Comparison of ENCODE assay signal across 20 cellular contexts in genomic region chr5:177043958-177044357, GRCh38. TPM values are rescaled to one million over a fixed set of nuclear protein-coding genes. Genes with fewer than 3 reads are reported as not detected.
DNase-seq lines count a peak whose midpoint lies in the region; ATAC-seq and TF ChIP-seq lines count a peak whose summit lies in the region.
"Had no signal": no experiment of that assay in that cellular context is flagged by ENCODE, and none has a peak within 500 bp of the region (broad histone marks: within the 10 kb centered on the region; RNA-seq: fewer than 3 reads in every experiment).

No MANE protein-coding gene starts in this region.

- TF ChIP-seq CTCF in CD8-positive, alpha-beta T cell (IDR thresholded peaks at IDR 0.05) = no peak
- TF ChIP-seq CTCF in Caco-2 (IDR thresholded peaks at IDR 0.05; ENCODE audit: insufficient read depth in 1 of 2, low read depth in 1 of 2, low read length in 1 of 2, severe bottlenecking in 1 of 2, unreplicated experiment in 1 of 2) = no peak
- TF ChIP-seq CTCF in osteoblast (IDR thresholded peaks at IDR 0.05; ENCODE audit: extremely low read depth, low read depth, low read length) = no peak

- H3K4me3 ChIP-seq in CD8-positive, alpha-beta T cell (ENCODE audit: low read depth, low read length) = no peak overlapping the region
- H3K4me3 ChIP-seq in Caco-2 (ENCODE audit: low read depth, low read length) = no peak overlapping the region
- H3K4me3 ChIP-seq in osteoblast (ENCODE audit: insufficient read depth, low read length) = no peak overlapping the region
- H3K4me3 ChIP-seq: BLaER1, Peyer's patch, SJCRH30 had no signal

- H3K36me3 Mint-ChIP-seq in CD8-positive, alpha-beta T cell = peaks cover 75% of the 10 kb centered on the region
- peaks cover 50% of the 10 kb centered on the region for H3K36me3 Mint-ChIP-seq in Caco-2 (ENCODE audit: insufficient read depth, unreplicated experiment)
- H3K36me3 Mint-ChIP-seq in effector memory CD8-positive, alpha-beta T cell (ENCODE audit: insufficient read depth) = peaks cover 53% of the 10 kb centered on the region

- H4K20me1 ChIP-seq in osteoblast (ENCODE audit: insufficient read depth, low read length) = peaks cover 15% of the 10 kb centered on the region

- H3K9me3 Mint-ChIP-seq in CD8-positive, alpha-beta T cell = no peaks in the 10 kb centered on the region
- no peaks in the 10 kb centered on the region for H3K9me3 Mint-ChIP-seq in Caco-2 (ENCODE audit: unreplicated experiment)
- no peaks in the 10 kb centered on the region for H3K9me3 Mint-ChIP-seq in effector memory CD8-positive, alpha-beta T cell
- H3K9me3 Mint-ChIP-seq: CD4-positive, alpha-beta memory T cell had no signal

- no peak overlapping the region for H3K4me3 Mint-ChIP-seq in CD8-positive, alpha-beta T cell
- no peak overlapping the region for H3K4me3 Mint-ChIP-seq in Caco-2 (ENCODE audit: unreplicated experiment)
- H3K4me3 Mint-ChIP-seq in effector memory CD8-positive, alpha-beta T cell = no peak overlapping the region
- H3K4me3 Mint-ChIP-seq: CD4-positive, alpha-beta memory T cell had no signal

- H3K27ac Mint-ChIP-seq in CD8-positive, alpha-beta T cell = peak overlapping the region; percentile 5
- H3K27ac Mint-ChIP-seq in Caco-2 (ENCODE audit: unreplicated experiment) = peak overlapping the region; percentile 52
- H3K27ac Mint-ChIP-seq in effector memory CD8-positive, alpha-beta T cell = peak overlapping the region; percentile 2 to 67

- DNase-seq in CD8-positive, alpha-beta T cell = no peak
- DNase-seq in Caco-2 (no peak), osteoblast (ENCODE audit: insufficient read length, low spot score, missing footprints) (peak; percentile 65), mesenteric fat pad (ENCODE audit: low spot score) (no peak), kidney glomerular epithelial cell (lab: John Stamatoyannopoulos, UW) (no peak)
- DNase-seq in effector memory CD8-positive, alpha-beta T cell = no peak
- DNase-seq: ACHN; CD4-positive, alpha-beta memory T cell; Karpas-422; NCI-H1694; NCI-H2081; NCI-H2171; NCI-H345; NCI-H524; NCI-H774; Peyer's patch; SJCRH30 had no signal

- H2AFZ ChIP-seq in osteoblast (ENCODE audit: low read length) = no peak overlapping the region

- no peak for ATAC-seq in CD8-positive, alpha-beta T cell
- ATAC-seq in effector memory CD8-positive, alpha-beta T cell (replicated peaks) = no peak
- no peak for ATAC-seq in HG03571 (IDR thresholded peaks at IDR 0.05; ENCODE audit: unreplicated experiment)
- ATAC-seq: HCT116 had no signal

- no peaks in the 10 kb centered on the region for H3K4me1 ChIP-seq in CD8-positive, alpha-beta T cell (ENCODE audit: insufficient read depth, low read length)
- H3K4me1 ChIP-seq in Caco-2 (peaks cover 12% of the 10 kb centered on the region), osteoblast (ENCODE audit: insufficient read depth, low read length) (peaks cover 20% of the 10 kb centered on the region)
- H3K4me1 ChIP-seq: SJCRH30 had no signal

- intact Hi-C loops in CD8-positive, alpha-beta T cell (cut with DNase I, micrococcal nuclease) = no loop called here
- intact Hi-C loops in Caco-2 (cut with micrococcal nuclease; ENCODE audit: unreplicated experiment) = no loop called here

- no TSS peak for BruUV-seq in Caco-2 (replicated peaks; lab: Mats Ljungman, UMichigan)

- H3K9me3 ChIP-seq in CD8-positive, alpha-beta T cell (ENCODE audit: low read length) = no peaks in the 10 kb centered on the region
- H3K9me3 ChIP-seq in Caco-2 (no peaks in the 10 kb centered on the region), osteoblast (ENCODE audit: low read depth, low read length) (no peaks in the 10 kb centered on the region)
- H3K9me3 ChIP-seq: BLaER1, Peyer's patch, SJCRH30 had no signal

- H3K27me3 ChIP-seq in CD8-positive, alpha-beta T cell (ENCODE audit: insufficient read depth, low read length) = no peaks in the 10 kb centered on the region
- H3K27me3 ChIP-seq in Caco-2 (replicated peaks; ENCODE audit: control insufficient read depth, insufficient read depth, low read length) (no peaks in the 10 kb centered on the region), osteoblast (ENCODE audit: insufficient read depth, low read length) (no peaks in the 10 kb centered on the region)
- H3K27me3 ChIP-seq: BLaER1, Peyer's patch, SJCRH30 had no signal

- H3K79me2 ChIP-seq in osteoblast (ENCODE audit: insufficient read depth, low read length) = peaks cover 5% of the 10 kb centered on the region

- CTCF ChIA-PET in CD8-positive, alpha-beta T cell (lab: Charles Lee) = interaction anchor here (1.3 to 1.5 kb wide), 2 partner anchors 28 to 39 kb away, joined by 3 to 6 read pairs; no protein-coding TSS in a partner anchor
- CTCF ChIA-PET in Caco-2 (lab: Charles Lee) = interaction anchor here (0.7 to 1.0 kb wide), 4 partner anchors 23 to 383 kb away, joined by 3 to 4 read pairs (median 3); partner anchors contain the start of gene FGFR4

- H3K4me2 ChIP-seq in osteoblast (ENCODE audit: insufficient read depth, low read length) = no peak overlapping the region
- H3K4me2 ChIP-seq: BLaER1 had no signal

- H3K36me3 ChIP-seq in CD8-positive, alpha-beta T cell (ENCODE audit: insufficient read depth, low read length) = peaks cover 30% of the 10 kb centered on the region
- H3K36me3 ChIP-seq in Caco-2 (ENCODE audit: control insufficient read depth, insufficient read depth, low read length) (no peaks in the 10 kb centered on the region), osteoblast (ENCODE audit: insufficient read depth, low read length) (peaks cover 32% of the 10 kb centered on the region)

- no peaks in the 10 kb centered on the region for H3K4me1 Mint-ChIP-seq in CD8-positive, alpha-beta T cell (ENCODE audit: low read depth)
- peaks cover 9% of the 10 kb centered on the region for H3K4me1 Mint-ChIP-seq in Caco-2 (ENCODE audit: low read depth, unreplicated experiment)
- no peaks in the 10 kb centered on the region for H3K4me1 Mint-ChIP-seq in effector memory CD8-positive, alpha-beta T cell (ENCODE audit: low read depth in 2 of 2)

- no peaks in the 10 kb centered on the region for H3K27me3 Mint-ChIP-seq in CD8-positive, alpha-beta T cell (ENCODE audit: low read depth)
- no peaks in the 10 kb centered on the region for H3K27me3 Mint-ChIP-seq in Caco-2 (ENCODE audit: insufficient read depth, unreplicated experiment)
- no peaks in the 10 kb centered on the region for H3K27me3 Mint-ChIP-seq in effector memory CD8-positive, alpha-beta T cell
- H3K27me3 Mint-ChIP-seq: CD4-positive, alpha-beta memory T cell had no signal

- H3K27ac ChIP-seq in CD8-positive, alpha-beta T cell (ENCODE audit: low read depth, low read length) = no peak overlapping the region
- H3K27ac ChIP-seq in osteoblast (ENCODE audit: low read depth, low read length) = no peak overlapping the region
- H3K27ac ChIP-seq: BLaER1, SJCRH30 had no signal

- POLR2A ChIA-PET in CD8-positive, alpha-beta T cell (lab: Charles Lee) = no interaction called here
- POLR2A ChIA-PET in Caco-2 (lab: Charles Lee) = no interaction called here

RNA-seq across cellular contexts. Expression of gene ZNF346, which starts 21.5 kb away (rescaled TPM):
- total RNA-seq in CD8-positive, alpha-beta T cell = 10 to 100 TPM; 11.5 to 14.9 TPM
- total RNA-seq in Caco-2 (2022) (24.2 and 29.3 TPM in 2 replicates), osteoblast (18.3 and 19.2 TPM in 2 replicates), mesenteric fat pad (13.0 TPM)

RNA-seq across cellular contexts. Expression of gene UIMC1, which starts 37.4 kb away (rescaled TPM):
- 10 to 100 TPM; 48.4 to 52.8 TPM for total RNA-seq in CD8-positive, alpha-beta T cell
- total RNA-seq in Caco-2 (2022) (52.8 and 58.3 TPM in 2 replicates), osteoblast (34.5 and 40.9 TPM in 2 replicates), mesenteric fat pad (39.1 TPM)

RNA-seq across cellular contexts. Expression of gene FGFR4, which starts 42.8 kb away (rescaled TPM):
- 1 to 10 TPM; 2.6 TPM for total RNA-seq in CD8-positive, alpha-beta T cell
- total RNA-seq in Caco-2 (2022) (186 and 190 TPM in 2 replicates), osteoblast (0.29 and 1.1 TPM in 2 replicates), mesenteric fat pad (0.42 TPM)

Comparison
In these comparisons a context has a peak if more than half of its experiments do, and no peak if none do; other contexts are left out.
1. RNA of gene FGFR4, which starts 42.8 kb away (total RNA-seq): 186 to 190 TPM in Caco-2; 2.6 TPM in CD8-positive, alpha-beta T cell, 0.29 to 1.1 TPM in osteoblast and 0.42 TPM in mesenteric fat pad (single experiment); every median in the first group is over 10 times any median in the second.
2. Peak in every context shown above with its lines, with median percentiles within 50 percentile points of each other: H3K27ac Mint-ChIP-seq.